Comparison of ENCODE assay signal across 1 cellular context in the genomic region with DNA sequence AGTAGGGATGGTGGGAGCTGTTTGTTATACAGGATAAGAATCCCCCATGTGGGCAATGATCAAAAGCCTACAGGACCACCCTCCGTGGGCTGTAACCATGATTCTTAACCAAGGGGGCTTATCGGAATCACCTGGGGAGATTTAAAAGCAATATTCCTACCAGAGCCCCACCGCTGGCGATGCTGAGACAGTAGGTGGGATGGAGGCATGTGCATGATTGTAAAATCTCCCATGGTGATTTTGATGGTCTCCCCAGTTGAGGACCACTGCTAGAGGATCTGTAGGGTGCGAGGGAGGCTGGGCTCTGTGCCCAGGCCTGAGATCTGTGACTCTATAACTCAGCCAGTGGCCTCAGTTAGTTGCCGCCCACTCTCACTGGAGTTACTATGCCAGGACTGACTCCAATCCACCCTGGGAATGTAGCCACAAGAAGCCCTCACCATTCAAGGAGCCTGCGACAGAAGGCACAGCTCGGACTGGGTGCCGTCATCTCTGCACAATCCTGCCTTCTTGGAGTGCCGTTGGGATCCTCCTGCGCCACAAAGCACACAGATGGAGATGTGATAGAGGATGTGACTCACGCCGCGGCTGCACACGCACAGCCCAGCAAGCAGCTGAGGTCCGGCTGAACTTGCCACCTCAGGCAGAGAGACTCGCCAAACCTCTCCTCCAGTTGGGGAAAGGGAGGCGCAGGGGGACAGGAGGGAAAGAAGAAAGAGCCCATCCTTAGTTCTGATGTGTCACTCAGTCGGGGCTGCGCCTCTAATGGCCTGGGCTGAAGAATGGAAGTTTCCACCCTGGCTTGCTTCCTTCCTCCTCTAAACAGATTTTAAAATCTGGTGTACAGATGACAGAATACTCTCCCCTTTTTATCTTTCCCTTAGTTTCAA.
A peak's percentile ranks its signal among the peaks of the same experiment; 100 is the strongest.
TF ChIP-seq lines count a peak whose summit lies in the region.

No MANE protein-coding gene starts in this region.

TF ChIP-seq in K562, 482 proteins besides CTCF, POLR2A, EP300 and RAD21 (continued from another document and continues in another):
- TF ChIP-seq ESRRB (CRISPR knock-in tag; IDR thresholded peaks at IDR 0.05; ENCODE audit: borderline replicate concordance) (no peak), WHSC1 (IDR thresholded peaks at IDR 0.05; ENCODE audit: low read length) (no peak), ZNF224 (CRISPR knock-in tag; IDR thresholded peaks at IDR 0.05) (no peak), MED1 (CRISPR knock-in tag; IDR thresholded peaks at IDR 0.05; ENCODE audit: borderline replicate concordance) (no peak), E2F3 (CRISPR knock-in tag; IDR thresholded peaks at IDR 0.05) (no peak), U2AF2 (optimal IDR thresholded peaks at IDR 0.05; ENCODE audit: low read depth, low read length) (no peak), THRAP3 (IDR thresholded peaks at IDR 0.05; ENCODE audit: borderline replicate concordance) (no peak), TCF3 (CRISPR knock-in tag; IDR thresholded peaks at IDR 0.05) (peak; percentile 56; the same call in 1 of the 2 replicates), ZBTB8A (IDR thresholded peaks at IDR 0.05; ENCODE audit: partially characterized antibody) (no peak), NFE2 (IDR thresholded peaks at IDR 0.05; ENCODE audit: low read depth) (peak; percentile 36; the same call in 1 of the 2 replicates), ZNF408 (CRISPR knock-in tag; IDR thresholded peaks at IDR 0.05; ENCODE audit: low read depth) (no peak), HDAC6 (IDR thresholded peaks at IDR 0.05; ENCODE audit: low read depth, low read length) (no peak), HDAC2 (IDR thresholded peaks at IDR 0.05) (peak; percentile 92), BACH1 (tag; IDR thresholded peaks at IDR 0.05) (no peak), BRF1 (IDR thresholded peaks at IDR 0.05; ENCODE audit: borderline replicate concordance, extremely low read depth, insufficient read length) (no peak), HDAC1 (IDR thresholded peaks at IDR 0.05) (peak in 1 of 2 experiments; percentile 90; a peak in 2 of 4 replicates), TAF1 (IDR thresholded peaks at IDR 0.05; ENCODE audit: control insufficient read depth, extremely low read depth, insufficient read depth, low read length, severe bottlenecking) (no peak), ZFP36 (IDR thresholded peaks at IDR 0.05; ENCODE audit: low read depth, low read length, partially characterized antibody) (no peak), SUPT5H (IDR thresholded peaks at IDR 0.05) (no peak), BRD4 (IDR thresholded peaks at IDR 0.05) (no peak), ZNF551 (CRISPR knock-in tag; IDR thresholded peaks at IDR 0.05) (no peak), JUN (IDR thresholded peaks at IDR 0.05; ENCODE audit: borderline replicate concordance, low read depth, low read length) (peak; percentile 90), JUN (CRISPR knock-in tag; IDR thresholded peaks at IDR 0.05; ENCODE audit: borderline replicate concordance) (no peak), CBX5 (IDR thresholded peaks at IDR 0.05; ENCODE audit: borderline replicate concordance, low read depth) (0 out of 2 replicates have a peak, but pooled peaks have one; percentile 41), TAF9B (IDR thresholded peaks at IDR 0.05; ENCODE audit: partially characterized antibody) (peak; percentile 15), XRCC5 (IDR thresholded peaks at IDR 0.05; ENCODE audit: low read depth, low read length) (no peak), CBX3 (IDR thresholded peaks at IDR 0.05; ENCODE audit: borderline replicate concordance in 1 of 2, low read length in 2 of 2) (peak in 1 of 2 experiments; percentile 61; a peak in 1 of 3 replicates), FOXM1 (IDR thresholded peaks at IDR 0.05; ENCODE audit: low read depth) (no peak), FOXM1 (CRISPR knock-in tag; IDR thresholded peaks at IDR 0.05; ENCODE audit: low read depth) (no peak), NEUROD1 (IDR thresholded peaks at IDR 0.05; ENCODE audit: borderline replicate concordance, low read depth, low read length, partially characterized antibody) (peak; percentile 68), SMARCC2 (IDR thresholded peaks at IDR 0.05; ENCODE audit: low read depth) (peak; percentile 54; the same call in 1 of the 2 replicates), TCFL5 (CRISPR knock-in tag; conservative IDR thresholded peaks at IDR 0.05) (no peak), MAZ (CRISPR knock-in tag; conservative IDR thresholded peaks at IDR 0.05 in 1 of 2, IDR thresholded peaks at IDR 0.05 in 1 of 2) (0 out of 4 replicates have a peak, but pooled peaks of 1 of the 2 experiments have one; percentile 35), ZNF316 (IDR thresholded peaks at IDR 0.05) (no peak), RCOR1 (IDR thresholded peaks at IDR 0.05; ENCODE audit: borderline replicate concordance in 1 of 2, low read depth in 2 of 2, low read length in 2 of 2) (peak; percentile 53 to 99; a peak in 3 of 4 replicates)
- TF ChIP-seq, protein P1, sequence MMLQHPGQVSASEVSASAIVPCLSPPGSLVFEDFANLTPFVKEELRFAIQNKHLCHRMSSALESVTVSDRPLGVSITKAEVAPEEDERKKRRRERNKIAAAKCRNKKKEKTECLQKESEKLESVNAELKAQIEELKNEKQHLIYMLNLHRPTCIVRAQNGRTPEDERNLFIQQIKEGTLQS (IDR thresholded peaks at IDR 0.05): peak; percentile 92
- TF ChIP-seq, protein P1 (CRISPR knock-in tag; conservative IDR thresholded peaks at IDR 0.05): 0 out of 2 replicates have a peak, but pooled peaks have one; percentile 32
- TF ChIP-seq, protein P2, sequence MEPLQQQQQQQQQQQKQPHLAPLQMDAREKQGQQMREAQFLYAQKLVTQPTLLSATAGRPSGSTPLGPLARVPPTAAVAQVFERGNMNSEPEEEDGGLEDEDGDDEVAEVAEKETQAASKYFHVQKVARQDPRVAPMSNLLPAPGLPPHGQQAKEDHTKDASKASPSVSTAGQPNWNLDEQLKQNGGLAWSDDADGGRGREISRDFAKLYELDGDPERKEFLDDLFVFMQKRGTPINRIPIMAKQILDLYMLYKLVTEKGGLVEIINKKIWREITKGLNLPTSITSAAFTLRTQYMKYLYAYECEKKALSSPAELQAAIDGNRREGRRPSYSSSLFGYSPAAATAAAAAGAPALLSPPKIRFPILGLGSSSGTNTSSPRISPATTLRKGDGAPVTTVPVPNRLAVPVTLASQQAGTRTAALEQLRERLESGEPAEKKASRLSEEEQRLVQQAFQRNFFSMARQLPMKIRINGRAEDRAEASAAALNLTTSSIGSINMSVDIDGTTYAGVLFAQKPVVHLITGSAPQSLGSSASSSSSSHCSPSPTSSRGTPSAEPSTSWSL (CRISPR knock-in tag; IDR thresholded peaks at IDR 0.05; ENCODE audit: borderline replicate concordance): no peak
- TF ChIP-seq, protein P3, sequence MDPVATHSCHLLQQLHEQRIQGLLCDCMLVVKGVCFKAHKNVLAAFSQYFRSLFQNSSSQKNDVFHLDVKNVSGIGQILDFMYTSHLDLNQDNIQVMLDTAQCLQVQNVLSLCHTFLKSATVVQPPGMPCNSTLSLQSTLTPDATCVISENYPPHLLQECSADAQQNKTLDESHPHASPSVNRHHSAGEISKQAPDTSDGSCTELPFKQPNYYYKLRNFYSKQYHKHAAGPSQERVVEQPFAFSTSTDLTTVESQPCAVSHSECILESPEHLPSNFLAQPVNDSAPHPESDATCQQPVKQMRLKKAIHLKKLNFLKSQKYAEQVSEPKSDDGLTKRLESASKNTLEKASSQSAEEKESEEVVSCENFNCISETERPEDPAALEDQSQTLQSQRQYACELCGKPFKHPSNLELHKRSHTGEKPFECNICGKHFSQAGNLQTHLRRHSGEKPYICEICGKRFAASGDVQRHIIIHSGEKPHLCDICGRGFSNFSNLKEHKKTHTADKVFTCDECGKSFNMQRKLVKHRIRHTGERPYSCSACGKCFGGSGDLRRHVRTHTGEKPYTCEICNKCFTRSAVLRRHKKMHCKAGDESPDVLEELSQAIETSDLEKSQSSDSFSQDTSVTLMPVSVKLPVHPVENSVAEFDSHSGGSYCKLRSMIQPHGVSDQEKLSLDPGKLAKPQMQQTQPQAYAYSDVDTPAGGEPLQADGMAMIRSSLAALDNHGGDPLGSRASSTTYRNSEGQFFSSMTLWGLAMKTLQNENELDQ (CRISPR knock-in tag; IDR thresholded peaks at IDR 0.05; ENCODE audit: borderline replicate concordance): no peak
- TF ChIP-seq, protein P4, sequence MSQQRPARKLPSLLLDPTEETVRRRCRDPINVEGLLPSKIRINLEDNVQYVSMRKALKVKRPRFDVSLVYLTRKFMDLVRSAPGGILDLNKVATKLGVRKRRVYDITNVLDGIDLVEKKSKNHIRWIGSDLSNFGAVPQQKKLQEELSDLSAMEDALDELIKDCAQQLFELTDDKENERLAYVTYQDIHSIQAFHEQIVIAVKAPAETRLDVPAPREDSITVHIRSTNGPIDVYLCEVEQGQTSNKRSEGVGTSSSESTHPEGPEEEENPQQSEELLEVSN (IDR thresholded peaks at IDR 0.05; ENCODE audit: borderline replicate concordance in 1 of 2, extremely low read depth in 1 of 2, insufficient read depth in 1 of 2, insufficient read length in 1 of 2, low read depth in 1 of 2, low read length in 1 of 2, poor library complexity in 1 of 2, severe bottlenecking in 1 of 2): peak in 1 of 2 experiments; percentile 8
- TF ChIP-seq, protein P5, sequence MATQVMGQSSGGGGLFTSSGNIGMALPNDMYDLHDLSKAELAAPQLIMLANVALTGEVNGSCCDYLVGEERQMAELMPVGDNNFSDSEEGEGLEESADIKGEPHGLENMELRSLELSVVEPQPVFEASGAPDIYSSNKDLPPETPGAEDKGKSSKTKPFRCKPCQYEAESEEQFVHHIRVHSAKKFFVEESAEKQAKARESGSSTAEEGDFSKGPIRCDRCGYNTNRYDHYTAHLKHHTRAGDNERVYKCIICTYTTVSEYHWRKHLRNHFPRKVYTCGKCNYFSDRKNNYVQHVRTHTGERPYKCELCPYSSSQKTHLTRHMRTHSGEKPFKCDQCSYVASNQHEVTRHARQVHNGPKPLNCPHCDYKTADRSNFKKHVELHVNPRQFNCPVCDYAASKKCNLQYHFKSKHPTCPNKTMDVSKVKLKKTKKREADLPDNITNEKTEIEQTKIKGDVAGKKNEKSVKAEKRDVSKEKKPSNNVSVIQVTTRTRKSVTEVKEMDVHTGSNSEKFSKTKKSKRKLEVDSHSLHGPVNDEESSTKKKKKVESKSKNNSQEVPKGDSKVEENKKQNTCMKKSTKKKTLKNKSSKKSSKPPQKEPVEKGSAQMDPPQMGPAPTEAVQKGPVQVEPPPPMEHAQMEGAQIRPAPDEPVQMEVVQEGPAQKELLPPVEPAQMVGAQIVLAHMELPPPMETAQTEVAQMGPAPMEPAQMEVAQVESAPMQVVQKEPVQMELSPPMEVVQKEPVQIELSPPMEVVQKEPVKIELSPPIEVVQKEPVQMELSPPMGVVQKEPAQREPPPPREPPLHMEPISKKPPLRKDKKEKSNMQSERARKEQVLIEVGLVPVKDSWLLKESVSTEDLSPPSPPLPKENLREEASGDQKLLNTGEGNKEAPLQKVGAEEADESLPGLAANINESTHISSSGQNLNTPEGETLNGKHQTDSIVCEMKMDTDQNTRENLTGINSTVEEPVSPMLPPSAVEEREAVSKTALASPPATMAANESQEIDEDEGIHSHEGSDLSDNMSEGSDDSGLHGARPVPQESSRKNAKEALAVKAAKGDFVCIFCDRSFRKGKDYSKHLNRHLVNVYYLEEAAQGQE (CRISPR knock-in tag; IDR thresholded peaks at IDR 0.05; ENCODE audit: low read depth): no peak
- TF ChIP-seq, protein P6, sequence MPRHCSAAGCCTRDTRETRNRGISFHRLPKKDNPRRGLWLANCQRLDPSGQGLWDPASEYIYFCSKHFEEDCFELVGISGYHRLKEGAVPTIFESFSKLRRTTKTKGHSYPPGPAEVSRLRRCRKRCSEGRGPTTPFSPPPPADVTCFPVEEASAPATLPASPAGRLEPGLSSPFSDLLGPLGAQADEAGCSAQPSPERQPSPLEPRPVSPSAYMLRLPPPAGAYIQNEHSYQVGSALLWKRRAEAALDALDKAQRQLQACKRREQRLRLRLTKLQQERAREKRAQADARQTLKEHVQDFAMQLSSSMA (CRISPR knock-in tag; IDR thresholded peaks at IDR 0.05): no peak
- TF ChIP-seq, protein P7, sequence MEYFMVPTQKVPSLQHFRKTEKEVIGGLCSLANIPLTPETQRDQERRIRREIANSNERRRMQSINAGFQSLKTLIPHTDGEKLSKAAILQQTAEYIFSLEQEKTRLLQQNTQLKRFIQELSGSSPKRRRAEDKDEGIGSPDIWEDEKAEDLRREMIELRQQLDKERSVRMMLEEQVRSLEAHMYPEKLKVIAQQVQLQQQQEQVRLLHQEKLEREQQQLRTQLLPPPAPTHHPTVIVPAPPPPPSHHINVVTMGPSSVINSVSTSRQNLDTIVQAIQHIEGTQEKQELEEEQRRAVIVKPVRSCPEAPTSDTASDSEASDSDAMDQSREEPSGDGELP (CRISPR knock-in tag; IDR thresholded peaks at IDR 0.05; ENCODE audit: borderline replicate concordance): peak; percentile 91
- TF ChIP-seq, protein P8, sequence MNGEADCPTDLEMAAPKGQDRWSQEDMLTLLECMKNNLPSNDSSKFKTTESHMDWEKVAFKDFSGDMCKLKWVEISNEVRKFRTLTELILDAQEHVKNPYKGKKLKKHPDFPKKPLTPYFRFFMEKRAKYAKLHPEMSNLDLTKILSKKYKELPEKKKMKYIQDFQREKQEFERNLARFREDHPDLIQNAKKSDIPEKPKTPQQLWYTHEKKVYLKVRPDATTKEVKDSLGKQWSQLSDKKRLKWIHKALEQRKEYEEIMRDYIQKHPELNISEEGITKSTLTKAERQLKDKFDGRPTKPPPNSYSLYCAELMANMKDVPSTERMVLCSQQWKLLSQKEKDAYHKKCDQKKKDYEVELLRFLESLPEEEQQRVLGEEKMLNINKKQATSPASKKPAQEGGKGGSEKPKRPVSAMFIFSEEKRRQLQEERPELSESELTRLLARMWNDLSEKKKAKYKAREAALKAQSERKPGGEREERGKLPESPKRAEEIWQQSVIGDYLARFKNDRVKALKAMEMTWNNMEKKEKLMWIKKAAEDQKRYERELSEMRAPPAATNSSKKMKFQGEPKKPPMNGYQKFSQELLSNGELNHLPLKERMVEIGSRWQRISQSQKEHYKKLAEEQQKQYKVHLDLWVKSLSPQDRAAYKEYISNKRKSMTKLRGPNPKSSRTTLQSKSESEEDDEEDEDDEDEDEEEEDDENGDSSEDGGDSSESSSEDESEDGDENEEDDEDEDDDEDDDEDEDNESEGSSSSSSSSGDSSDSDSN (IDR thresholded peaks at IDR 0.05; ENCODE audit: borderline replicate concordance in 1 of 2, low read depth in 2 of 2, low read length in 2 of 2): peak in 1 of 2 experiments; percentile 75; a peak in 1 of 4 replicates
- TF ChIP-seq, protein P9, sequence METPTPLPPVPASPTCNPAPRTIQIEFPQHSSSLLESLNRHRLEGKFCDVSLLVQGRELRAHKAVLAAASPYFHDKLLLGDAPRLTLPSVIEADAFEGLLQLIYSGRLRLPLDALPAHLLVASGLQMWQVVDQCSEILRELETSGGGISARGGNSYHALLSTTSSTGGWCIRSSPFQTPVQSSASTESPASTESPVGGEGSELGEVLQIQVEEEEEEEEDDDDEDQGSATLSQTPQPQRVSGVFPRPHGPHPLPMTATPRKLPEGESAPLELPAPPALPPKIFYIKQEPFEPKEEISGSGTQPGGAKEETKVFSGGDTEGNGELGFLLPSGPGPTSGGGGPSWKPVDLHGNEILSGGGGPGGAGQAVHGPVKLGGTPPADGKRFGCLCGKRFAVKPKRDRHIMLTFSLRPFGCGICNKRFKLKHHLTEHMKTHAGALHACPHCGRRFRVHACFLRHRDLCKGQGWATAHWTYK (CRISPR knock-in tag; IDR thresholded peaks at IDR 0.05): no peak
